Comparison of ENCODE assay signal across 24 cellular contexts in genomic region chr4:55029838-55030503, GRCh38.
"Had no signal": no experiment of that assay in that cellular context is flagged by ENCODE, and none has a peak within 500 bp of the region (broad histone marks: within the 10 kb centered on the region; RNA-seq: fewer than 3 reads in every experiment).

No MANE protein-coding gene starts in this region.

- H3K4me3 Mint-ChIP-seq: activated B cell treated with CpG ODN at 0.5 μM for 24 hours; activated CD4-positive, alpha-beta memory T cell treated with anti-CD3 and anti-CD28 coated beads for 36 hours; activated CD4-positive, alpha-beta T cell treated with anti-CD3 and anti-CD28 coated beads, Interleukin-2, amount 10 ng/mL, durations not matched to agents 7 days and 5 days; activated naive CD8-positive, alpha-beta T cell; activated T-cell treated with anti-CD3 and anti-CD28 coated beads, Interleukin-2, amount 50 U/mL, for 4 hours; brain; central memory CD8-positive, alpha-beta T cell; T-helper 17 cell had no signal

- FAIRE-seq: astrocyte, RCC 7860 had no signal

- H3K9me3 Mint-ChIP-seq: activated B cell treated with CpG ODN at 0.5 μM for 24 hours; activated CD4-positive, alpha-beta memory T cell treated with anti-CD3 and anti-CD28 coated beads for 36 hours; activated CD4-positive, alpha-beta T cell treated with anti-CD3 and anti-CD28 coated beads, Interleukin-2, amount 10 ng/mL, durations not matched to agents 7 days and 5 days; activated T-cell treated with anti-CD3 and anti-CD28 coated beads, Interleukin-2, amount 50 U/mL, for 4 hours; central memory CD8-positive, alpha-beta T cell had no signal

- H3K27ac Mint-ChIP-seq: activated B cell treated with CpG ODN at 0.5 μM for 24 hours; activated CD4-positive, alpha-beta memory T cell treated with anti-CD3 and anti-CD28 coated beads for 36 hours; activated CD4-positive, alpha-beta T cell treated with anti-CD3 and anti-CD28 coated beads, Interleukin-2, amount 10 ng/mL, durations not matched to agents 7 days and 5 days; activated naive CD8-positive, alpha-beta T cell; T-helper 17 cell had no signal

- DNase-seq: activated B cell treated with CpG ODN at 0.5 μM for 24 hours; activated CD4-positive, alpha-beta memory T cell treated with anti-CD3 and anti-CD28 coated beads for 36 hours; activated CD4-positive, alpha-beta T cell treated with anti-CD3 and anti-CD28 coated beads for 1 hour; activated CD4-positive, alpha-beta T cell treated with anti-CD3 and anti-CD28 coated beads, Interleukin-2, amount 10 ng/mL, durations not matched to agents 7 days and 5 days; activated CD8-positive, alpha-beta memory T cell treated with anti-CD3 and anti-CD28 coated beads for 24 hours; activated effector memory CD4-positive, alpha-beta T cell treated with anti-CD3 and anti-CD28 coated beads, Interleukin-2, amount 50 U/mL, for 16 hours; activated naive CD4-positive, alpha-beta T cell treated with Interleukin-2 at 50 U/mL for 16 hours; activated T-cell treated with anti-CD3 and anti-CD28 coated beads, Interleukin-2, amount 50 U/mL, for 4 hours; amygdala; NCI-H1048; NCI-H146; NCI-H187 treated with DMSO at 0.1 percent for 48 hours; NCI-H2227 treated with DMSO at 0.1 percent for 48 hours; NCI-H446 treated with DMSO at 0.1 percent for 48 hours; NCI-H748 treated with DMSO at 0.1 percent for 48 hours; PC-3; SIG-M5; T-helper 17 cell; T-helper 9 cell had no signal

- H3K36me3 Mint-ChIP-seq: activated CD4-positive, alpha-beta memory T cell treated with anti-CD3 and anti-CD28 coated beads for 36 hours; activated naive CD8-positive, alpha-beta T cell; brain had no signal

- H3K4me1 Mint-ChIP-seq: activated B cell treated with CpG ODN at 0.5 μM for 24 hours; activated CD4-positive, alpha-beta T cell treated with anti-CD3 and anti-CD28 coated beads, Interleukin-2, amount 10 ng/mL, durations not matched to agents 7 days and 5 days; brain; central memory CD8-positive, alpha-beta T cell; T-helper 17 cell had no signal

- ATAC-seq: activated T-cell treated with anti-CD3 and anti-CD28 coated beads, Interleukin-2, amount 50 U/mL, for 4 hours; PC-3; T-helper 17 cell had no signal

- H3K27me3 Mint-ChIP-seq: activated B cell treated with CpG ODN at 0.5 μM for 24 hours; activated CD4-positive, alpha-beta memory T cell treated with anti-CD3 and anti-CD28 coated beads for 36 hours; activated CD4-positive, alpha-beta T cell treated with anti-CD3 and anti-CD28 coated beads, Interleukin-2, amount 10 ng/mL, durations not matched to agents 7 days and 5 days; activated naive CD8-positive, alpha-beta T cell; central memory CD8-positive, alpha-beta T cell had no signal
